13 cellular contexts compared by ENCODE assay signal in genomic region chr13:50526771-50527567, GRCh38.
DNase-seq lines count a peak whose midpoint lies in the region; TF ChIP-seq lines count a peak whose summit lies in the region.
"Had no signal": no experiment of that assay in that cellular context is flagged by ENCODE, and none has a peak within 500 bp of the region (broad histone marks: within the 10 kb centered on the region; RNA-seq: fewer than 3 reads in every experiment).

No MANE protein-coding gene starts in this region.

- H3K9me2 ChIP-seq in SU-DHL-6 (replicated peaks; ENCODE audit: insufficient read depth, low read length) (no peaks in the 10 kb centered on the region), hepatocyte (replicated peaks; ENCODE audit: insufficient read depth) (no peaks in the 10 kb centered on the region)

- CTCF ChIA-PET in activated CD4-positive, alpha-beta T cell treated with anti-CD3 and anti-CD28 coated beads, Interleukin-2, amount 10 ng/mL, durations not matched to agents 7 days and 5 days (lab: Charles Lee): no interaction called here

- peaks cover 36% of the 10 kb centered on the region for H3K4me1 Mint-ChIP-seq in activated CD4-positive, alpha-beta T cell treated with anti-CD3 and anti-CD28 coated beads, Interleukin-2, amount 10 ng/mL, durations not matched to agents 7 days and 5 days
- H3K4me1 Mint-ChIP-seq in type B pancreatic cell (ENCODE audit: unreplicated experiment): peaks cover 51% of the 10 kb centered on the region
- H3K4me1 Mint-ChIP-seq in activated naive CD8-positive, alpha-beta T cell treated with anti-CD3 and anti-CD28 coated beads for 36 hours: peaks cover 18% of the 10 kb centered on the region

- H4K20me1 ChIP-seq in SU-DHL-6 (ENCODE audit: low read depth, low read length) (no peaks in the 10 kb centered on the region), hepatocyte (ENCODE audit: insufficient read depth, poor library complexity, severe bottlenecking) (no peaks in the 10 kb centered on the region)

- H2AFZ ChIP-seq in SU-DHL-6 (ENCODE audit: low read depth, low read length, severe bottlenecking) (peak overlapping the region; percentile 66), hepatocyte (no peak overlapping the region)

- WGBS in hepatocyte (ENCODE audit: low lambda C conversion rate, missing lambda C conversion rate): 74% methylated on average over 14 of the region's 14 CpGs

- H3K4me3 Mint-ChIP-seq in activated CD4-positive, alpha-beta T cell treated with anti-CD3 and anti-CD28 coated beads, Interleukin-2, amount 10 ng/mL, durations not matched to agents 7 days and 5 days: no peak overlapping the region
- H3K4me3 Mint-ChIP-seq in type B pancreatic cell: no peak overlapping the region
- H3K4me3 Mint-ChIP-seq in activated naive CD8-positive, alpha-beta T cell treated with anti-CD3 and anti-CD28 coated beads for 36 hours: no peak overlapping the region

- peaks cover 28% of the 10 kb centered on the region for H3K4me1 ChIP-seq in hepatocyte (ENCODE audit: insufficient read depth)
- peaks cover 8% of the 10 kb centered on the region for H3K4me1 ChIP-seq in colonic mucosa

- POLR2A ChIA-PET in activated CD4-positive, alpha-beta T cell treated with anti-CD3 and anti-CD28 coated beads, Interleukin-2, amount 10 ng/mL, durations not matched to agents 7 days and 5 days (lab: Charles Lee): no interaction called here

- peak overlapping the region; percentile 43 for H3K4me3 ChIP-seq in SU-DHL-6 (ENCODE audit: insufficient read depth, low read length, poor library complexity, severe bottlenecking)
- H3K4me3 ChIP-seq in hepatocyte: no peak overlapping the region
- H3K4me3 ChIP-seq in colonic mucosa: no peak overlapping the region
- H3K4me3 ChIP-seq: GM12878, heart right ventricle had no signal

- intact Hi-C loops in colonic mucosa (cut with DNase I): loop anchor here (5.0 to 10.0 kb wide), 2 partner anchors 440 to 532 kb away; partner anchors contain the start of gene TRIM13

- H3K79me2 ChIP-seq in SU-DHL-6 (ENCODE audit: insufficient read depth, low read length) (no peaks in the 10 kb centered on the region), hepatocyte (no peaks in the 10 kb centered on the region)

- peak overlapping the region; percentile 17 for H3K27ac Mint-ChIP-seq in activated CD4-positive, alpha-beta T cell treated with anti-CD3 and anti-CD28 coated beads, Interleukin-2, amount 10 ng/mL, durations not matched to agents 7 days and 5 days
- H3K27ac Mint-ChIP-seq in type B pancreatic cell: peak overlapping the region; percentile 35
- no peak overlapping the region for H3K27ac Mint-ChIP-seq in activated naive CD8-positive, alpha-beta T cell treated with anti-CD3 and anti-CD28 coated beads for 36 hours

- peaks cover 10% of the 10 kb centered on the region for H3K27me3 Mint-ChIP-seq in activated CD4-positive, alpha-beta T cell treated with anti-CD3 and anti-CD28 coated beads, Interleukin-2, amount 10 ng/mL, durations not matched to agents 7 days and 5 days
- peaks cover 3% of the 10 kb centered on the region for H3K27me3 Mint-ChIP-seq in type B pancreatic cell
- H3K27me3 Mint-ChIP-seq in activated naive CD8-positive, alpha-beta T cell treated with anti-CD3 and anti-CD28 coated beads for 36 hours: peaks cover 10% of the 10 kb centered on the region

- no peak for DNase-seq in activated CD4-positive, alpha-beta T cell treated with anti-CD3 and anti-CD28 coated beads, Interleukin-2, amount 10 ng/mL, durations not matched to agents 7 days and 5 days
- no peak for DNase-seq in activated CD4-positive, alpha-beta T cell treated with anti-CD3 and anti-CD28 coated beads for 48 hours
- DNase-seq in hepatocyte (ENCODE audit: low spot score): no peak
- DNase-seq in type B pancreatic cell (ENCODE audit: extremely low spot score, unreplicated experiment): no peak
- DNase-seq in activated naive CD8-positive, alpha-beta T cell treated with anti-CD3 and anti-CD28 coated beads for 36 hours: no peak
- DNase-seq in dedifferentiated amniotic fluid mesenchymal stem cell (ENCODE audit: extremely low spot score): no peak
- DNase-seq in colonic mucosa: no peak
- DNase-seq: activated T-cell treated with anti-CD3 and anti-CD28 coated beads, Interleukin-2, amount 50 U/mL, for 48 hours; DMS79 treated with DMSO at 0.1 percent for 48 hours; heart right ventricle; NCI-H524 treated with DMSO at 0.1 percent for 48 hours had no signal

- no peaks in the 10 kb centered on the region for H3K27me3 ChIP-seq in SU-DHL-6 (ENCODE audit: low read length)
- H3K27me3 ChIP-seq in hepatocyte: no peaks in the 10 kb centered on the region
- no peaks in the 10 kb centered on the region for H3K27me3 ChIP-seq in colonic mucosa
- H3K27me3 ChIP-seq: heart right ventricle had no signal

- TF ChIP-seq CTCF in SU-DHL-6 (IDR thresholded peaks at IDR 0.05; ENCODE audit: insufficient read depth, low read length, poor library complexity, severe bottlenecking) (no peak), hepatocyte (IDR thresholded peaks at IDR 0.05; ENCODE audit: poor library complexity) (no peak), type B pancreatic cell (conservative IDR thresholded peaks at IDR 0.05) (no peak), colonic mucosa (IDR thresholded peaks at IDR 0.05) (no peak)

- H3K36me3 ChIP-seq in SU-DHL-6 (ENCODE audit: low read length): no peaks in the 10 kb centered on the region
- H3K36me3 ChIP-seq in hepatocyte (replicated peaks; ENCODE audit: insufficient read depth, low read depth): no peaks in the 10 kb centered on the region
- H3K36me3 ChIP-seq in colonic mucosa: no peaks in the 10 kb centered on the region
- H3K36me3 ChIP-seq: heart right ventricle had no signal

- peaks cover 25% of the 10 kb centered on the region for H3F3A ChIP-seq in SU-DHL-6 (ENCODE audit: insufficient read depth)

- H3K9me3 Mint-ChIP-seq in activated CD4-positive, alpha-beta T cell treated with anti-CD3 and anti-CD28 coated beads, Interleukin-2, amount 10 ng/mL, durations not matched to agents 7 days and 5 days: no peaks in the 10 kb centered on the region
- peaks cover 4% of the 10 kb centered on the region for H3K9me3 Mint-ChIP-seq in type B pancreatic cell
- no peaks in the 10 kb centered on the region for H3K9me3 Mint-ChIP-seq in activated naive CD8-positive, alpha-beta T cell treated with anti-CD3 and anti-CD28 coated beads for 36 hours

- H3K27ac ChIP-seq in SU-DHL-6 (ENCODE audit: low read depth, low read length) (peak overlapping the region; percentile 94), hepatocyte (peak overlapping the region; percentile 9), colonic mucosa (no peak overlapping the region)

- peak overlapping the region; percentile 83 for H3K4me2 ChIP-seq in SU-DHL-6 (ENCODE audit: low read depth, low read length, poor library complexity, severe bottlenecking)
- H3K4me2 ChIP-seq in hepatocyte: no peak overlapping the region

- H3K9me3 ChIP-seq in SU-DHL-6 (ENCODE audit: insufficient read depth, low read length) (no peaks in the 10 kb centered on the region), hepatocyte (ENCODE audit: low read depth) (no peaks in the 10 kb centered on the region), colonic mucosa (no peaks in the 10 kb centered on the region)
- H3K9me3 ChIP-seq: heart right ventricle had no signal

- no peaks in the 10 kb centered on the region for H3K36me3 Mint-ChIP-seq in activated CD4-positive, alpha-beta T cell treated with anti-CD3 and anti-CD28 coated beads, Interleukin-2, amount 10 ng/mL, durations not matched to agents 7 days and 5 days (ENCODE audit: low read depth)
- H3K36me3 Mint-ChIP-seq in type B pancreatic cell: no peaks in the 10 kb centered on the region
- H3K36me3 Mint-ChIP-seq in activated naive CD8-positive, alpha-beta T cell treated with anti-CD3 and anti-CD28 coated beads for 36 hours: no peaks in the 10 kb centered on the region

- H3K9ac ChIP-seq in SU-DHL-6 (ENCODE audit: low read length): peak overlapping the region; percentile 61
- peak overlapping the region in 1 of 2 donors; percentile 48 for H3K9ac ChIP-seq in colonic mucosa (ENCODE audit: low read depth in 2 of 2, low read length in 2 of 2)
